In genomic region chr1:208934933-208935332, GRCh38 we compare ENCODE assay signal across 29 cellular contexts.
"Had no signal": no experiment of that assay in that cellular context is flagged by ENCODE, and none has a peak within 500 bp of the region (broad histone marks: within the 10 kb centered on the region; RNA-seq: fewer than 3 reads in every experiment).

No MANE protein-coding gene starts in this region.

- ATAC-seq: activated CD8-positive, alpha-beta T cell treated with anti-CD3 and anti-CD28 coated beads for 36 hours; activated T-cell treated with anti-CD3 and anti-CD28 coated beads, Interleukin-2, amount 50 U/mL, for 72 hours; activated T-helper 17 cell treated with anti-CD3 and anti-CD28 coated beads, Interleukin-2, amount 50 U/mL, for 72 hours had no signal

- DNase-seq: activated CD4-positive, alpha-beta T cell treated with anti-CD3 and anti-CD28 coated beads, Interleukin-2, amount 10 ng/mL, durations not matched to agents 24 days and 14 days; activated CD4-positive, alpha-beta T cell treated with anti-CD3 and anti-CD28 coated beads, Interleukin-2, amount 50 U/mL, for 4 hours; activated CD8-positive, alpha-beta T cell treated with anti-CD3 and anti-CD28 coated beads for 36 hours; activated effector memory CD4-positive, alpha-beta T cell treated with anti-CD3 and anti-CD28 coated beads, Interleukin-2, amount 50 U/mL, for 16 hours; activated naive CD4-positive, alpha-beta T cell; activated naive CD4-positive, alpha-beta T cell treated with anti-CD3 and anti-CD28 coated beads, Interleukin-2, amount 50 U/mL, for 16 hours; activated naive CD8-positive, alpha-beta T cell treated with anti-CD3 and anti-CD28 coated beads for 36 hours; activated T-cell treated with anti-CD3 and anti-CD28 coated beads, Interleukin-2, amount 50 U/mL, for 1 hour; activated T-cell treated with anti-CD3 and anti-CD28 coated beads, Interleukin-2, amount 50 U/mL, for 72 hours; amniotic stem cell; aorta; caudate nucleus; cerebellar nuclear complex; Karpas-422; MG63; NCI-H1048; NCI-H1105 treated with DMSO at 0.1 percent for 48 hours; NCI-H1436; NCI-H1694; NCI-H2029; NCI-H345; NCI-H524 treated with DMSO at 0.1 percent for 48 hours; NK-92 treated with Interleukin-12 subunit alpha and Interleukin-12 subunit beta, amount 100 ng/mL, for 24 hours; PC-9; SHP77; SJCRH30; T1000 had no signal

- H3K27me3 ChIP-seq: MG63, SJCRH30 had no signal

- H3K9me3 ChIP-seq: MG63, SJCRH30 had no signal

- H3K36me3 ChIP-seq: MG63, SJCRH30 had no signal

- H3K4me3 ChIP-seq: MG63, PC-9, SJCRH30, SK-N-MC had no signal

- H3K27ac ChIP-seq: PC-9, SJCRH30, SK-N-MC had no signal
